29 cellular contexts compared by ENCODE assay signal in genomic region chr1:48608882-48609281, GRCh38.
"Had no signal": no experiment of that assay in that cellular context is flagged by ENCODE, and none has a peak within 500 bp of the region (broad histone marks: within the 10 kb centered on the region; RNA-seq: fewer than 3 reads in every experiment).

No MANE protein-coding gene starts in this region.

- H3K4me1 Mint-ChIP-seq: nephron progenitor cell; neural crest cell; stimulated activated effector memory CD8-positive, alpha-beta T cell treated with anti-CD3 and anti-CD28 coated beads, Interleukin-12 subunit alpha, Interleukin-12 subunit beta, amount 100 ng/mL, for 72 hours; stimulated activated naive B cell treated with anti-CD40 and anti-IgM and Interleukin-4, amounts not matched to agents 10 μg/mL and 1 μg/mL and 100 μg/mL, for 72 hours had no signal

- H3K27ac ChIP-seq: neutrophil, ovary, parathyroid adenoma, psoas muscle, right lobe of liver, sigmoid colon, stomach, thoracic aorta, thyroid gland, tibial nerve, upper lobe of left lung, vagina had no signal

- H3K4me1 ChIP-seq: parathyroid adenoma, psoas muscle, right lobe of liver had no signal

- H3K4me3 Mint-ChIP-seq: natural killer cell treated with Interleukin-12 subunit alpha and Interleukin-12 subunit beta and Interleukin-15 and Interleukin-18, amount 100 ng/mL, for 72 hours; nephron progenitor cell; neural crest cell; stimulated activated effector memory CD8-positive, alpha-beta T cell treated with anti-CD3 and anti-CD28 coated beads, Interleukin-12 subunit alpha, Interleukin-12 subunit beta, amount 100 ng/mL, for 72 hours; stimulated activated naive B cell treated with anti-CD40 and anti-IgM and Interleukin-4, amounts not matched to agents 10 μg/mL and 1 μg/mL and 100 μg/mL, for 72 hours; stimulated activated naive CD8-positive, alpha-beta T cell treated with anti-CD3 and anti-CD28 coated beads, Interleukin-15, Interleukin-2, amounts not matched to agents 100 ng/mL and 50 ng/mL, for 24 hours had no signal

- H3K9me3 Mint-ChIP-seq: natural killer cell treated with Interleukin-12 subunit alpha and Interleukin-12 subunit beta and Interleukin-15 and Interleukin-18, amount 100 ng/mL, for 72 hours; nephron progenitor cell; neural crest cell; stimulated activated effector memory CD8-positive, alpha-beta T cell treated with anti-CD3 and anti-CD28 coated beads, Interleukin-12 subunit alpha, Interleukin-12 subunit beta, amount 100 ng/mL, for 72 hours; stimulated activated naive B cell treated with anti-CD40 and anti-IgM and Interleukin-4, amounts not matched to agents 10 μg/mL and 1 μg/mL and 100 μg/mL, for 72 hours; stimulated activated naive CD8-positive, alpha-beta T cell treated with anti-CD3 and anti-CD28 coated beads, Interleukin-15, Interleukin-2, amounts not matched to agents 100 ng/mL and 50 ng/mL, for 24 hours had no signal

- H3K79me2 ChIP-seq: parathyroid adenoma had no signal

- ATAC-seq: natural killer cell treated with Interleukin-12 subunit alpha and Interleukin-12 subunit beta and Interleukin-15 and Interleukin-18, amount 100 ng/mL, for 72 hours; psoas muscle; right cardiac atrium; right lobe of liver; stimulated activated effector memory CD8-positive, alpha-beta T cell treated with anti-CD3 and anti-CD28 coated beads, Interleukin-12 subunit alpha, Interleukin-12 subunit beta, amount 100 ng/mL, for 72 hours; stimulated activated naive B cell treated with anti-CD40 and anti-IgM and Interleukin-4, amounts not matched to agents 10 μg/mL and 1 μg/mL and 100 μg/mL, for 72 hours had no signal

- H3K27ac Mint-ChIP-seq: natural killer cell treated with Interleukin-12 subunit alpha and Interleukin-12 subunit beta and Interleukin-15 and Interleukin-18, amount 100 ng/mL, for 72 hours; progenitor cell of endocrine pancreas; stimulated activated effector memory CD8-positive, alpha-beta T cell treated with anti-CD3 and anti-CD28 coated beads, Interleukin-12 subunit alpha, Interleukin-12 subunit beta, amount 100 ng/mL, for 72 hours; stimulated activated naive B cell treated with anti-CD40 and anti-IgM and Interleukin-4, amounts not matched to agents 10 μg/mL and 1 μg/mL and 100 μg/mL, for 72 hours; stimulated activated naive CD8-positive, alpha-beta T cell treated with anti-CD3 and anti-CD28 coated beads, Interleukin-15, Interleukin-2, amounts not matched to agents 100 ng/mL and 50 ng/mL, for 24 hours had no signal

- H3K4me3 ChIP-seq: ovary, psoas muscle, right lobe of liver, sigmoid colon, stomach, thoracic aorta, thyroid gland, tibial nerve, upper lobe of left lung, vagina had no signal

- H3K27me3 ChIP-seq: ovary, right lobe of liver, sigmoid colon, stomach, thyroid gland, tibial nerve, upper lobe of left lung, vagina had no signal

- H3K36me3 Mint-ChIP-seq: natural killer cell treated with Interleukin-12 subunit alpha and Interleukin-12 subunit beta and Interleukin-15 and Interleukin-18, amount 100 ng/mL, for 72 hours; stimulated activated effector memory CD8-positive, alpha-beta T cell treated with anti-CD3 and anti-CD28 coated beads, Interleukin-12 subunit alpha, Interleukin-12 subunit beta, amount 100 ng/mL, for 72 hours; stimulated activated naive B cell treated with anti-CD40 and anti-IgM and Interleukin-4, amounts not matched to agents 10 μg/mL and 1 μg/mL and 100 μg/mL, for 72 hours had no signal

- H3K9me3 ChIP-seq: neutrophil, ovary, psoas muscle, right lobe of liver, sigmoid colon, stomach, thoracic aorta, thyroid gland, tibial nerve, upper lobe of left lung, vagina had no signal

- H3K9ac ChIP-seq: parathyroid adenoma had no signal

- H2AFZ ChIP-seq: parathyroid adenoma had no signal

- DNase-seq: nephron progenitor cell; nucleus accumbens; ovary; posterior cingulate gyrus; psoas muscle; right cardiac atrium; right lobe of liver; sigmoid colon; small intestine; stimulated activated CD4-positive, alpha-beta T cell treated with anti-CD3 and anti-CD28 coated beads, Interleukin-15, amount 100 ng/mL, for 24 hours; stimulated activated CD4-positive, alpha-beta T cell treated with anti-CD3 and anti-CD28 coated beads, Interleukin-2, amount 100 ng/mL, for 24 hours; stimulated activated CD4-positive, alpha-beta T cell treated with anti-CD3 and anti-CD28 coated beads, Interleukin-2, amount 100 ng/mL, for 48 hours; stimulated activated CD4-positive, alpha-beta T cell treated with anti-CD3 and anti-CD28 coated beads, Interleukin-4, amount 100 ng/mL, for 24 hours; stimulated activated naive B cell treated with anti-CD40 and anti-IgM and Interleukin-4, amounts not matched to agents 10 μg/mL and 1 μg/mL and 100 μg/mL, for 72 hours; stimulated activated naive CD4-positive, alpha-beta T cell treated with Interleukin-2 at 50 U/mL for 16 hours; stomach; thyroid gland; trophoblast cell; upper lobe of left lung had no signal

- H3K27me3 Mint-ChIP-seq: stimulated activated naive CD8-positive, alpha-beta T cell treated with anti-CD3 and anti-CD28 coated beads, Interleukin-15, Interleukin-2, amounts not matched to agents 100 ng/mL and 50 ng/mL, for 24 hours had no signal

- H3K36me3 ChIP-seq: neutrophil, ovary, right lobe of liver, sigmoid colon, stomach, thoracic aorta, thyroid gland, tibial nerve, upper lobe of left lung, vagina had no signal
